Comparison of ENCODE assay signal across 9 cellular contexts in genomic region chr14:105419305-105420091, GRCh38. TPM values are rescaled to one million over a fixed set of nuclear protein-coding genes. Genes with fewer than 3 reads are reported as not detected.
DNase-seq lines count a peak whose midpoint lies in the region; FAIRE-seq and TF ChIP-seq lines count a peak whose summit lies in the region.
"Had no signal": no experiment of that assay in that cellular context is flagged by ENCODE, and none has a peak within 500 bp of the region (broad histone marks: within the 10 kb centered on the region; RNA-seq: fewer than 3 reads in every experiment).

MTA1 (plus strand) TSS chr14:105419827; CDS start chr14:105420036, 209 bp downstream.

- H3K27ac Mint-ChIP-seq in brain, result peak within 1 kb of the TSS; percentile 87 to 97 (median 91)

- DNase-seq in NCI-H2081 (lab: John Stamatoyannopoulos, UW), result peak; percentile 48 to 65
- DNase-seq in NCI-H2081 treated with DMSO at 0.1 percent for 48 hours (lab: John Stamatoyannopoulos, UW), result no peak
- DNase-seq in HL-60 (ENCODE audit: low read depth in 1 of 2, low spot score in 1 of 2), result no peak
- peak; percentile 56 for DNase-seq in small intestine
- no peak for DNase-seq in GF-D8 (lab: John Stamatoyannopoulos, UW)

- TF ChIP-seq CTCF in HL-60 (IDR thresholded peaks at IDR 0.05; ENCODE audit: insufficient read depth, low read length) (no peak), brain (conservative IDR thresholded peaks at IDR 0.05) (no peak)

- peaks cover 10% of the 10 kb centered on the region for H3K36me3 Mint-ChIP-seq in brain

- H3K27me3 ChIP-seq in HL-60 (ENCODE audit: insufficient read depth, poor library complexity, severe bottlenecking), result no peaks in the 10 kb centered on the region
- H3K27me3 ChIP-seq in iPS-20b (ENCODE audit: insufficient read depth, low read length), result peaks cover 10% of the 10 kb centered on the region
- H3K27me3 ChIP-seq in small intestine (ENCODE audit: control insufficient read depth in 2 of 2, insufficient read depth in 2 of 2, low read length in 2 of 2), result no peaks in the 10 kb centered on the region

- peaks cover 16% of the 10 kb centered on the region; the same call in 1 of the 2 replicates for H3K36me3 ChIP-seq in iPS-20b (ENCODE audit: insufficient read depth, low read depth, low read length)
- H3K36me3 ChIP-seq in small intestine (ENCODE audit: control insufficient read depth in 2 of 2, insufficient read depth in 2 of 2, low read length in 2 of 2), result no peaks in the 10 kb centered on the region

- peaks cover 3% of the 10 kb centered on the region; the same call in 1 of the 2 replicates for H3K4me1 ChIP-seq in iPS-20b (ENCODE audit: insufficient read depth, low read length)
- H3K4me1 ChIP-seq in small intestine (ENCODE audit: control insufficient read depth in 2 of 2, insufficient read depth in 1 of 2, low read depth in 1 of 2, low read length in 1 of 2), result no peaks in the 10 kb centered on the region

- WGBS in small intestine, 3 donors, result 2 to 4% (median 3%) methylated on average over 30 to 93 of the region's 93 CpGs

- H3K4me1 Mint-ChIP-seq in brain, result peaks cover 49% of the 10 kb centered on the region

- H3K4me3 ChIP-seq in HL-60 (replicated peaks; ENCODE audit: insufficient read depth, low read length), result peak within 1 kb of the TSS; percentile 85
- H3K4me3 ChIP-seq in iPS-20b (ENCODE audit: low read length), result peak within 1 kb of the TSS; percentile 89
- peak within 1 kb of the TSS; percentile 71 to 91 for H3K4me3 ChIP-seq in small intestine (ENCODE audit: low read depth in 1 of 2, low read length in 2 of 2)

- no peaks in the 10 kb centered on the region for H3K9me3 Mint-ChIP-seq in brain

- intact Hi-C loops in T-helper 1 cell treated with Interleukin-12 subunit alpha and Interleukin-12 subunit beta and Interleukin-4 antibody, amounts not matched to agents 30 ng/mL and 1 ng/mL, for 36 hours (cut with micrococcal nuclease), result loop anchor here (1.0 kb wide), 1 partner anchor 29 kb away; no protein-coding TSS in a partner anchor

- H3K27ac ChIP-seq in HL-60 (replicated peaks) (peak within 1 kb of the TSS; percentile 71), iPS-20b (ENCODE audit: low read length) (peak within 1 kb of the TSS; percentile 87), small intestine (ENCODE audit: low read depth in 1 of 2, low read length in 1 of 2) (peak within 1 kb of the TSS; percentile 42 to 65)

- H3K4me3 Mint-ChIP-seq in brain, result peak within 1 kb of the TSS; percentile 85 to 93 (median 88)

- FAIRE-seq in small intestine (lab: Jason Lieb, UNC), result no peak
- FAIRE-seq: G401.6 had no signal

- peak within 1 kb of the TSS; percentile 97 for H3K9ac ChIP-seq in iPS-20b (ENCODE audit: low read depth, low read length)

- H3K9me3 ChIP-seq in iPS-20b (ENCODE audit: insufficient read depth, low read depth, low read length) (no peaks in the 10 kb centered on the region), small intestine (ENCODE audit: control insufficient read depth, low read depth) (no peaks in the 10 kb centered on the region)

- peaks cover 12% of the 10 kb centered on the region for H3K27me3 Mint-ChIP-seq in brain

RNA-seq across cellular contexts. Expression of gene MTA1, which starts in this region (rescaled TPM):
- 129 and 138 TPM in 2 replicates for total RNA-seq in T-helper 1 cell treated with Interleukin-12 subunit alpha and Interleukin-12 subunit beta and Interleukin-4 antibody, amounts not matched to agents 30 ng/mL and 1 ng/mL, for 36 hours
- 96.6 TPM for polyA plus RNA-seq in brain (ENCODE audit: insufficient read depth, low read depth, low replicate concordance)
- 10 to 100 TPM; 28.4 to 54.9 (median 49.0) TPM for polyA plus RNA-seq in small intestine

Comparison
In these comparisons a context has a peak if more than half of its experiments do, and no peak if none do; other contexts are left out.
1. DNase-seq: peak in NCI-H2081 (2 of 2) and small intestine (single experiment); none in NCI-H2081 treated with DMSO at 0.1 percent for 48 hours (single experiment), HL-60 (0 of 2) and GF-D8 (single experiment).
2. Peak in every context shown above with its lines, with median percentiles within 50 percentile points of each other: H3K27ac ChIP-seq and H3K4me3 ChIP-seq.